ENCODE assay signal across 14 cellular contexts in the genomic region with DNA sequence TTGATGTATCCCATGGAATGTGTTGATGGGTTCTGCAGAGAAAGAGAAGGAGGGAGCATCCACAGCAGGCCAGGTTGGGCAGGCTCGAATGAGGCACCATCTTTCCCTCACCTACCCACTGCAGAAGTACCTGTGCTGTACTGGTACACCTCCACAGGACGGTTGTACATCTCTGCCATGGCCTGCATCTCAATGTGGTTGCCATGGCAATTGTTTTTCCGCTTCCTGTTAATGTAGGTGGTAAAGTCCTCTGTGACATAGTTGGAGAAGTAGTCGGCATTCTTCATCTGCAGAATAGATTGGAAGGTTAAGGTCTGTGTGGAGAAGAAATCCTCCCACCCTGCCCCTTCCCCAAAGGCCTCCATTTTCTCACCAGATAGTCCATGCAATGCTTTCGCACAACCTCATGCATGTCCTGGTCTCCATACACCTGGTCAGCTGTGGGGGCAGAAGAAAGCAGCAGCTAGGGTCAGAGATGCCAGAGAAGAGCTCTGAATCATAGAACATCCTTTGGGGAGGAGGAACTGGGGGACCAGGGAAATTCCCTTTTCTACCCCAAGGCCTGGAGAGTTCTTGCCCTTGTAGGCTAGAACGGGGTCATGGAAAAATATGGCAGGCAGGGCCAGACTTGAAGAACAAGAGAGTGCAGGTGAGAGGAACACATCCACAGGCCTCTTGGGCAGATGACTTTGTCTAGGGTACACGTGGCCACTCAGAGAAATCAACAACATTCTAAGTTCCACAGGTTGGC. TPM values are rescaled to one million over a fixed set of nuclear protein-coding genes. Genes with fewer than 3 reads are reported as not detected.
DNase-seq lines count a peak whose midpoint lies in the region; ATAC-seq and FAIRE-seq lines count a peak whose summit lies in the region.
"Had no signal": no experiment of that assay in that cellular context is flagged by ENCODE, and none has a peak within 500 bp of the region (broad histone marks: within the 10 kb centered on the region; RNA-seq: fewer than 3 reads in every experiment).

No MANE protein-coding gene starts in this region.

- H3K4me3 Mint-ChIP-seq in CD4-positive, CD25-positive, alpha-beta regulatory T cell = peak overlapping the region; percentile 69 to 85 (median 72)
- H3K4me3 Mint-ChIP-seq in naive B cell = peak overlapping the region in 7 of 8 donors; percentile 53 to 77 (median 69)

- H3K4me1 Mint-ChIP-seq in CD4-positive, CD25-positive, alpha-beta regulatory T cell = peaks cover 29 to 73% (median 54%) of the 10 kb centered on the region in 4 donors
- peaks cover 62 to 70% (median 64%) of the 10 kb centered on the region in 3 donors for H3K4me1 Mint-ChIP-seq in naive B cell

- peak; percentile 46 to 76 (median 73) for DNase-seq in CD4-positive, CD25-positive, alpha-beta regulatory T cell
- no peak for DNase-seq in GM19239 (ENCODE audit: insufficient read length, low spot score)
- DNase-seq in activated T-cell treated with anti-CD3 and anti-CD28 coated beads, Interleukin-2, amount 50 U/mL, for 48 hours = peak; percentile 54 to 60
- DNase-seq in naive B cell = no peak
- DNase-seq in NCI-H526 (lab: John Stamatoyannopoulos, UW) = no peak
- no peak for DNase-seq in HT-29 (ENCODE audit: low spot score)
- no peak for DNase-seq in activated effector memory CD4-positive, alpha-beta T cell treated with anti-CD3 and anti-CD28 coated beads, Interleukin-2, amount 50 U/mL, for 16 hours
- DNase-seq: dorsolateral prefrontal cortex, KBM-7, NCI-H1105, pancreas had no signal

- peak overlapping the region; percentile 99 for H3K27ac ChIP-seq in CD4-positive, CD25-positive, alpha-beta regulatory T cell (ENCODE audit: insufficient read depth, low read length, poor library complexity, severe bottlenecking)
- H3K27ac ChIP-seq: C4-2B, dorsolateral prefrontal cortex, pancreas had no signal

- H3K27ac Mint-ChIP-seq in CD4-positive, CD25-positive, alpha-beta regulatory T cell = peak overlapping the region; percentile 83 to 98 (median 95)
- H3K27ac Mint-ChIP-seq in naive B cell = peak overlapping the region; percentile 79 to 100 (median 92)

- H3K36me3 ChIP-seq in CD4-positive, CD25-positive, alpha-beta regulatory T cell (ENCODE audit: control insufficient read depth, insufficient read depth, low read length) = peaks cover 16% of the 10 kb centered on the region

- ATAC-seq in CD4-positive, CD25-positive, alpha-beta regulatory T cell (ENCODE audit: low read depth in 2 of 2) = peak; percentile 19 to 29
- ATAC-seq in naive B cell (ENCODE audit: low read depth in 2 of 2) (no peak), GM18519 (IDR thresholded peaks at IDR 0.05; ENCODE audit: low FRiP score, unreplicated experiment) (no peak)
- ATAC-seq: pancreas had no signal

- H3K9me3 Mint-ChIP-seq in CD4-positive, CD25-positive, alpha-beta regulatory T cell = peaks cover 0 to under 1% (median 0%) of the 10 kb centered on the region in 7 donors
- H3K9me3 Mint-ChIP-seq in naive B cell = peaks cover 0 to 3% (median 0%) of the 10 kb centered on the region in 7 donors

- FAIRE-seq in GM19239 (lab: Jason Lieb, UNC) = peak; percentile 85
- FAIRE-seq: pancreas had no signal

- H3K36me3 Mint-ChIP-seq in CD4-positive, CD25-positive, alpha-beta regulatory T cell = peaks cover 26% of the 10 kb centered on the region
- H3K36me3 Mint-ChIP-seq in naive B cell = peaks cover 0 to 14% of the 10 kb centered on the region in 2 donors

- peak overlapping the region; percentile 40 for H3K4me3 ChIP-seq in CD4-positive, CD25-positive, alpha-beta regulatory T cell (ENCODE audit: low read depth, low read length)
- H3K4me3 ChIP-seq: dorsolateral prefrontal cortex, pancreas, skin epidermis had no signal

- H3K9me3 ChIP-seq in CD4-positive, CD25-positive, alpha-beta regulatory T cell (ENCODE audit: control insufficient read depth in 2 of 2, low read length in 2 of 2) = no peaks in the 10 kb centered on the region
- H3K9me3 ChIP-seq: pancreas had no signal

- H3K27me3 Mint-ChIP-seq in CD4-positive, CD25-positive, alpha-beta regulatory T cell = no peaks in the 10 kb centered on the region
- H3K27me3 Mint-ChIP-seq in naive B cell = no peaks in the 10 kb centered on the region

- peaks cover 64% of the 10 kb centered on the region for H3K4me1 ChIP-seq in CD4-positive, CD25-positive, alpha-beta regulatory T cell (ENCODE audit: control insufficient read depth, insufficient read depth, low read length, poor library complexity, severe bottlenecking)
- H3K4me1 ChIP-seq: pancreas had no signal

- no peaks in the 10 kb centered on the region for H3K27me3 ChIP-seq in CD4-positive, CD25-positive, alpha-beta regulatory T cell (ENCODE audit: control insufficient read depth, insufficient read depth, low read length)
- H3K27me3 ChIP-seq: pancreas had no signal

RNA-seq across cellular contexts. Expression of a gene that starts 15.9 kb away (rescaled TPM):
- 391 TPM for total RNA-seq in CD4-positive, CD25-positive, alpha-beta regulatory T cell
- 100 to 1,000 TPM; 475 to 549 (median 501) TPM for polyA plus RNA-seq in CD4-positive, CD25-positive, alpha-beta regulatory T cell
- 100 to 1,000 TPM; 202 to 489 (median 254) TPM for polyA plus RNA-seq in naive B cell (ENCODE audit: low read depth in 6 of 6)
- 13.4 and 14.9 TPM in 2 replicates for total RNA-seq in HT-29 (2014; rRNA removed; shearing (Covaris generic))

RNA-seq across cellular contexts. Expression of a gene that starts 22.7 kb away (rescaled TPM):
- 110 TPM for total RNA-seq in CD4-positive, CD25-positive, alpha-beta regulatory T cell
- polyA plus RNA-seq in CD4-positive, CD25-positive, alpha-beta regulatory T cell = 10 to 100 TPM; 20.2 to 38.2 (median 26.4) TPM
- polyA plus RNA-seq in naive B cell (ENCODE audit: low read depth in 6 of 6) = 10 to 100 TPM; 27.6 to 53.2 (median 39.1) TPM
- total RNA-seq in HT-29 (2014; rRNA removed; shearing (Covaris generic)) = 42.8 and 48.6 TPM in 2 replicates

RNA-seq across cellular contexts. Expression of a gene that starts 23.3 kb away (rescaled TPM):
- 50.0 TPM for total RNA-seq in CD4-positive, CD25-positive, alpha-beta regulatory T cell
- polyA plus RNA-seq in CD4-positive, CD25-positive, alpha-beta regulatory T cell = 10 to 100 TPM in 2 of 4 donors, 1 to 10 TPM in 2; 7.4 to 13.8 (median 9.0) TPM
- polyA plus RNA-seq in naive B cell (ENCODE audit: low read depth in 6 of 6) = 10 to 100 TPM in 3 of 6 donors, 1 to 10 TPM in 3; 8.5 to 11.6 (median 10.0) TPM
- 66.8 and 75.0 TPM in 2 replicates for total RNA-seq in HT-29 (2014; rRNA removed; shearing (Covaris generic))

RNA-seq across cellular contexts. Expression of a gene that starts 36.9 kb away (rescaled TPM):
- 2.3 TPM for total RNA-seq in CD4-positive, CD25-positive, alpha-beta regulatory T cell
- polyA plus RNA-seq in CD4-positive, CD25-positive, alpha-beta regulatory T cell = under 1 TPM; 0.05 to 0.11 (median 0.07) TPM
- polyA plus RNA-seq in naive B cell (ENCODE audit: low read depth in 6 of 6) = 1 to 10 TPM in 1 of 6 donors, under 1 TPM in 2, not detected in 3; 0.12 to 2.0 (median 0.18) TPM
- total RNA-seq in HT-29 (2014; rRNA removed; shearing (Covaris generic)) = 0.18 TPM in 1 of 2 replicates, not detected in the other

RNA-seq across cellular contexts. Expression of a gene that starts 37.0 kb away (rescaled TPM):
- total RNA-seq in CD4-positive, CD25-positive, alpha-beta regulatory T cell = 70.0 TPM
- polyA plus RNA-seq in CD4-positive, CD25-positive, alpha-beta regulatory T cell = 10 to 100 TPM; 83.7 to 98.9 (median 95.8) TPM
- 100 to 1,000 TPM in 1 of 6 donors, 10 to 100 TPM in 5; 56.8 to 101 (median 83.6) TPM for polyA plus RNA-seq in naive B cell (ENCODE audit: low read depth in 6 of 6)
- total RNA-seq in HT-29 (2014; rRNA removed; shearing (Covaris generic)) = 86.3 and 97.5 TPM in 2 replicates

Comparison
In these comparisons a context has a peak if more than half of its experiments do, and no peak if none do; other contexts are left out.
1. ATAC-seq: peak in CD4-positive, CD25-positive, alpha-beta regulatory T cell (2 of 2); none in naive B cell (0 of 2) and GM18519 (single experiment).
2. DNase-seq: peak in CD4-positive, CD25-positive, alpha-beta regulatory T cell (3 of 3) and activated T-cell treated with anti-CD3 and anti-CD28 coated beads, Interleukin-2, amount 50 U/mL, for 48 hours (2 of 2); none in GM19239 (single experiment), naive B cell (single experiment), NCI-H526 (0 of 2), HT-29 (single experiment) and activated effector memory CD4-positive, alpha-beta T cell treated with anti-CD3 and anti-CD28 coated beads, Interleukin-2, amount 50 U/mL, for 16 hours (single experiment).
3. RNA of a gene that starts 15.9 kb away (total RNA-seq): 391 TPM in CD4-positive, CD25-positive, alpha-beta regulatory T cell (single experiment); 13.4 to 14.9 TPM in HT-29; every median in the first group is over 10 times any median in the second.